ENCODE assay signal across 1 cellular context in the genomic region with DNA sequence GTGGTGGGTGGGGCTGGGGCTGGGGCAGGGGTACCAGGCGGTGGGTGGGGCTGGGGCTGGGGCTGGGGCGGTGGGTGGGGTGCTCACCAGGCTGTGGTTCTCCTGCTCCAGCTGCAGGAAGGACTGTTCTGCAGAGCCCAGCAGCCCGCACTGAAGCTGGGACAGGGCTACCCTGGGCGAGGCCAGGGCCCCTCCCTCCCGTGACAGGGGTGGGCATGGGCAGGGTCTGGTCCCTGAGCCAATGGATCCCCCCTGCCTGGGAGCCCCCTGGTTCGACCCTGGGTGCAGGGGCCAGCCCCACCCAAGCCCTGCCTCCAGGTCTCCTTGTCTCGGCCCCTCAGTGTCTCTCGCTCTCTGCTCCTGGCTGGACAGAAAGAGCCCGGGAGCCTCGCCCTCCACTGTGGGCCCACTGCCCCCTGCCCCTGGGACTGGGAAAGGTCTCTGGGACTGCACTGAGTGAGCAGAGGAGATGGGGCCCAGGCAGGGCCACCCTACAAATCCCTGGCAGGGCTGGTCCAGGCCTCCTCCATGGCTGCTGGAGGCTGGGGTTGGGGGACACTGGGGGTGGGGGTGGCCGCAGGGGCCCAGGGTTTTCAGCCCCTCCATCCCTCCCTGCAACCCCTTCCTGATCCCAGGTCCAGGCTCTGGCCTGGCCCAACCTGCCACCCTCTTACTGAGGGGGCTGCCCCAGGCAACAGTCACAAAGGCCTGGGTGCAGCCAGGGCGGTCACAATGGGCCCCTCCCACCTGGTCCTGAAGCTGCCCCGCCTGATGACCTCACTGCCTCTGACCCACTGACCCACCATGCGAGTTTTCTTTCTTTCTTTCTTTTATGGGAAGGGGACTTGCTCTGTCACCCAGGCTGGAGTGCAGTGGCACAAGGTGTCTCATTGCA.
TF ChIP-seq lines count a peak whose summit lies in the region.

Gene CCDC188, minus strand, starts transcription at position 675 of the 895 bp plus-strand sequence. Its CDS starts 69 bp downstream, at position 606.

TF ChIP-seq in K562, 482 proteins besides CTCF, POLR2A, EP300 and RAD21 (continued from another document):
- 0 out of 2 replicates have a peak, but pooled peaks have one; percentile 27 for TF ChIP-seq OTX1 (CRISPR knock-in tag; IDR thresholded peaks at IDR 0.05)
- TF ChIP-seq ZBTB26 (CRISPR knock-in tag; IDR thresholded peaks at IDR 0.05), result 0 out of 2 replicates have a peak, but pooled peaks have one; percentile 65
- TF ChIP-seq ADNP (tag; IDR thresholded peaks at IDR 0.05), result no peak
- 0 out of 2 replicates have a peak, but pooled peaks have one; percentile 47 for TF ChIP-seq TFAP4 (CRISPR knock-in tag; IDR thresholded peaks at IDR 0.05; ENCODE audit: borderline replicate concordance)
- no peak for TF ChIP-seq ZFP1 (CRISPR knock-in tag; IDR thresholded peaks at IDR 0.05)
